In the genomic region with DNA sequence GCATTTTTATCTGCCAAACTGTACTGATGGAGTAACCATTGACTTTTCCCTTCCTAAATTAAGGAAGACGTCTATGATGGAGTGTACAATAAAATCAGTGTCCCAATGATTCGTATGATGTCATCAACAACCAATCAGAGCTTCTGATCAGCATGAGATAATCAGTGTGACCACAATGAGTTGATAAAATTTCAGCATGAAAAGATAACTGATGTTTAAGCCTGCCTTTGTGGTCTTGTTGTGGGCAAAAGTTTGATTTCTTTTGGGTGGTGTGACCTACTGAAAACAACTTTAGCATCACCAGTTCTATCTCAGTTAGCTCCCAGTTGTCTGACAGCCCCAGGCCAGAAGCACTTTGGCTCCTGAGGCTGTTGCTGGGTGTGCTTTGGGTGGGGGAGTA, we compare ENCODE assay signal across 12 cellular contexts. TPM values are rescaled to one million over a fixed set of nuclear protein-coding genes. Genes with fewer than 3 reads are reported as not detected.
DNase-seq lines count a peak whose midpoint lies in the region; ATAC-seq and TF ChIP-seq lines count a peak whose summit lies in the region.
"Had no signal": no experiment of that assay in that cellular context is flagged by ENCODE, and none has a peak within 500 bp of the region (broad histone marks: within the 10 kb centered on the region; RNA-seq: fewer than 3 reads in every experiment).

No MANE protein-coding gene starts in this region.

- H3K4me1 Mint-ChIP-seq in activated CD4-positive, alpha-beta T cell treated with anti-CD3 and anti-CD28 coated beads, Interleukin-2, amount 10 ng/mL, durations not matched to agents 7 days and 5 days, result peaks cover 33% of the 10 kb centered on the region

- H3K9me3 Mint-ChIP-seq in activated CD4-positive, alpha-beta T cell treated with anti-CD3 and anti-CD28 coated beads, Interleukin-2, amount 10 ng/mL, durations not matched to agents 7 days and 5 days, result no peaks in the 10 kb centered on the region

- no peak overlapping the region for H2AFZ ChIP-seq in osteoblast (ENCODE audit: low read length)

- H3K36me3 Mint-ChIP-seq in activated CD4-positive, alpha-beta T cell treated with anti-CD3 and anti-CD28 coated beads, Interleukin-2, amount 10 ng/mL, durations not matched to agents 7 days and 5 days (ENCODE audit: low read depth), result peaks cover 29% of the 10 kb centered on the region

- H3K9ac ChIP-seq in SK-N-MC (ENCODE audit: insufficient read length), result no peak overlapping the region

- CTCF ChIA-PET in activated CD4-positive, alpha-beta T cell treated with anti-CD3 and anti-CD28 coated beads, Interleukin-2, amount 10 ng/mL, durations not matched to agents 7 days and 5 days (lab: Charles Lee), result interaction anchor here (1.0 to 3.7 kb wide), 5 partner anchors 11 to 48 kb away, joined by 3 to 19 read pairs (median 4); a partner anchor contains a TSS

- H3K79me2 ChIP-seq in osteoblast (ENCODE audit: insufficient read depth, low read length), result peaks cover 45% of the 10 kb centered on the region

- H3K27me3 Mint-ChIP-seq in activated CD4-positive, alpha-beta T cell treated with anti-CD3 and anti-CD28 coated beads, Interleukin-2, amount 10 ng/mL, durations not matched to agents 7 days and 5 days, result no peaks in the 10 kb centered on the region

- no peak for ATAC-seq in esophagus mucosa
- no peak for ATAC-seq in GM21360 (IDR thresholded peaks at IDR 0.05; ENCODE audit: unreplicated experiment)
- ATAC-seq in GM21515 (IDR thresholded peaks at IDR 0.05; ENCODE audit: unreplicated experiment), result no peak
- ATAC-seq: heart right ventricle had no signal

- no peaks in the 10 kb centered on the region for H3K27me3 ChIP-seq in effector memory CD4-positive, alpha-beta T cell (replicated peaks; ENCODE audit: control insufficient read depth, insufficient read depth, low read length, poor library complexity, severe bottlenecking)
- no peaks in the 10 kb centered on the region for H3K27me3 ChIP-seq in osteoblast (ENCODE audit: insufficient read depth, low read length)
- H3K27me3 ChIP-seq: heart right ventricle, transverse colon had no signal

- H3K4me3 ChIP-seq in SK-N-MC (no peak overlapping the region), osteoblast (ENCODE audit: insufficient read depth, low read length) (no peak overlapping the region)
- no peak overlapping the region for H3K4me3 ChIP-seq in effector memory CD4-positive, alpha-beta T cell (ENCODE audit: insufficient read depth, low read depth, low read length, poor library complexity, severe bottlenecking)
- H3K4me3 ChIP-seq: heart right ventricle, transverse colon had no signal

- no peak overlapping the region for H3K4me2 ChIP-seq in osteoblast (ENCODE audit: insufficient read depth, low read length)

- H3K4me3 Mint-ChIP-seq in activated CD4-positive, alpha-beta T cell treated with anti-CD3 and anti-CD28 coated beads, Interleukin-2, amount 10 ng/mL, durations not matched to agents 7 days and 5 days, result peak overlapping the region; percentile 47

- H3K27ac Mint-ChIP-seq in activated CD4-positive, alpha-beta T cell treated with anti-CD3 and anti-CD28 coated beads, Interleukin-2, amount 10 ng/mL, durations not matched to agents 7 days and 5 days, result peak overlapping the region; percentile 65

- DNase-seq in activated CD4-positive, alpha-beta T cell treated with anti-CD3 and anti-CD28 coated beads, Interleukin-2, amount 10 ng/mL, durations not matched to agents 7 days and 5 days, result no peak
- DNase-seq in activated CD4-positive, alpha-beta T cell treated with anti-CD3 and anti-CD28 coated beads for 4 hours, result no peak
- DNase-seq in SK-N-MC (ENCODE audit: low read depth, low spot score), result no peak
- no peak for DNase-seq in effector memory CD4-positive, alpha-beta T cell
- DNase-seq in osteoblast (ENCODE audit: insufficient read length, low spot score, missing footprints), result no peak
- DNase-seq: heart right ventricle, MV-4-11, OCI-M1, transverse colon had no signal

- H3K9me3 ChIP-seq in SK-N-MC (ENCODE audit: low read depth, low read length) (no peaks in the 10 kb centered on the region), osteoblast (ENCODE audit: low read depth, low read length) (no peaks in the 10 kb centered on the region)
- no peaks in the 10 kb centered on the region for H3K9me3 ChIP-seq in effector memory CD4-positive, alpha-beta T cell (ENCODE audit: control insufficient read depth, low read length)
- H3K9me3 ChIP-seq: heart right ventricle, transverse colon had no signal

- POLR2A ChIA-PET in activated CD4-positive, alpha-beta T cell treated with anti-CD3 and anti-CD28 coated beads, Interleukin-2, amount 10 ng/mL, durations not matched to agents 7 days and 5 days (lab: Charles Lee), result no interaction called here

- H3K36me3 ChIP-seq in SK-N-MC (ENCODE audit: insufficient read depth, low read length) (peaks cover 41% of the 10 kb centered on the region), osteoblast (ENCODE audit: insufficient read depth, low read length) (peaks cover 51% of the 10 kb centered on the region)
- peaks cover 56% of the 10 kb centered on the region for H3K36me3 ChIP-seq in effector memory CD4-positive, alpha-beta T cell (ENCODE audit: control insufficient read depth, insufficient read depth, low read length)

- peaks cover 20% of the 10 kb centered on the region for H3K4me1 ChIP-seq in effector memory CD4-positive, alpha-beta T cell (ENCODE audit: control insufficient read depth, insufficient read depth, low read length, poor library complexity, severe bottlenecking)
- H3K4me1 ChIP-seq in osteoblast (ENCODE audit: insufficient read depth, low read length), result peaks cover 16% of the 10 kb centered on the region

- H4K20me1 ChIP-seq in osteoblast (ENCODE audit: insufficient read depth, low read length), result peaks cover 32% of the 10 kb centered on the region

- TF ChIP-seq CTCF in osteoblast (IDR thresholded peaks at IDR 0.05; ENCODE audit: extremely low read depth, low read depth, low read length), result no peak

- H3K27ac ChIP-seq in SK-N-MC (peak overlapping the region; percentile 34; the same call in 1 of the 2 replicates), osteoblast (ENCODE audit: low read depth, low read length) (peak overlapping the region; percentile 37)
- peak overlapping the region; percentile 27 for H3K27ac ChIP-seq in effector memory CD4-positive, alpha-beta T cell (ENCODE audit: insufficient read depth, low read length, poor library complexity, severe bottlenecking)
- H3K27ac ChIP-seq: heart right ventricle, transverse colon had no signal

RNA-seq across cellular contexts. Expression of a gene that starts 3.3 kb away (rescaled TPM):
- 10 to 100 TPM; 44.0 to 44.6 TPM for total RNA-seq in activated CD4-positive, alpha-beta T cell treated with anti-CD3 and anti-CD28 coated beads, Interleukin-2, amount 10 ng/mL, durations not matched to agents 7 days and 5 days
- total RNA-seq in osteoblast (12.7 and 14.4 TPM in 2 replicates), esophagus mucosa (19.0 TPM)

RNA-seq across cellular contexts. Expression of a gene that starts 25.8 kb away (rescaled TPM):
- under 1 TPM; 0.81 to 0.82 TPM for total RNA-seq in activated CD4-positive, alpha-beta T cell treated with anti-CD3 and anti-CD28 coated beads, Interleukin-2, amount 10 ng/mL, durations not matched to agents 7 days and 5 days
- total RNA-seq in osteoblast (15.3 and 21.7 TPM in 2 replicates), esophagus mucosa (46.7 TPM)

RNA-seq across cellular contexts. Expression of a gene that starts 34.2 kb away (rescaled TPM):
- 10 to 100 TPM; 40.4 to 41.2 TPM for total RNA-seq in activated CD4-positive, alpha-beta T cell treated with anti-CD3 and anti-CD28 coated beads, Interleukin-2, amount 10 ng/mL, durations not matched to agents 7 days and 5 days
- total RNA-seq in osteoblast, result 18.3 and 20.3 TPM in 2 replicates
- total RNA-seq in esophagus mucosa, result 9.6 TPM

RNA-seq across cellular contexts. Expression of a gene that starts 46.6 kb away (rescaled TPM):
- 10 to 100 TPM; 64.9 to 76.3 TPM for total RNA-seq in activated CD4-positive, alpha-beta T cell treated with anti-CD3 and anti-CD28 coated beads, Interleukin-2, amount 10 ng/mL, durations not matched to agents 7 days and 5 days
- total RNA-seq in osteoblast, result 157 and 181 TPM in 2 replicates
- total RNA-seq in esophagus mucosa, result 57.4 TPM

RNA-seq across cellular contexts. Expression of a gene that starts 46.8 kb away (rescaled TPM):
- 1 to 10 TPM; 2.6 TPM for total RNA-seq in activated CD4-positive, alpha-beta T cell treated with anti-CD3 and anti-CD28 coated beads, Interleukin-2, amount 10 ng/mL, durations not matched to agents 7 days and 5 days
- 4.7 and 7.1 TPM in 2 replicates for total RNA-seq in osteoblast
- 1.9 TPM for total RNA-seq in esophagus mucosa
